Comparison of ENCODE assay signal across 23 cellular contexts in genomic region chr7:90752051-90752450, GRCh38.
"Had no signal": no experiment of that assay in that cellular context is flagged by ENCODE, and none has a peak within 500 bp of the region (broad histone marks: within the 10 kb centered on the region; RNA-seq: fewer than 3 reads in every experiment).

No MANE protein-coding gene starts in this region.

- DNase-seq: activated CD4-positive, alpha-beta T cell treated with anti-CD3 and anti-CD28 coated beads, Interleukin-2, amount 50 U/mL, for 1 hour; activated CD8-positive, alpha-beta memory T cell treated with anti-CD3 and anti-CD28 coated beads for 24 hours; activated gamma-delta T cell treated with Interleukin-2 at 50 U/mL for 16 hours; adrenal gland; effector CD8-positive, alpha-beta T cell; heart left ventricle; kidney; left lung; pancreas; stimulated activated CD4-positive, alpha-beta T cell treated with anti-CD3 and anti-CD28 coated beads, Interleukin-4, amount 100 ng/mL, for 1 hour; upper lobe of left lung had no signal

- H3K36me3 Mint-ChIP-seq: natural killer cell treated with Interleukin-12 subunit alpha and Interleukin-12 subunit beta and Interleukin-15 and Interleukin-18, amount 100 ng/mL, for 72 hours; stimulated activated effector memory CD8-positive, alpha-beta T cell treated with anti-CD3 and anti-CD28 coated beads, Interleukin-12 subunit alpha, Interleukin-12 subunit beta, amount 100 ng/mL, for 72 hours had no signal

- H3K27me3 Mint-ChIP-seq: natural killer cell treated with Interleukin-12 subunit alpha and Interleukin-12 subunit beta and Interleukin-15 and Interleukin-18, amount 100 ng/mL, for 72 hours had no signal

- FAIRE-seq: kidney, pancreas had no signal

- H3K9me3 ChIP-seq: adrenal gland, gastroesophageal sphincter, heart left ventricle, left lung, neutrophil, pancreas, thoracic aorta, upper lobe of left lung had no signal

- H3K4me1 Mint-ChIP-seq: mesothelial cell of epicardium; stimulated activated effector memory CD8-positive, alpha-beta T cell treated with anti-CD3 and anti-CD28 coated beads, Interleukin-12 subunit alpha, Interleukin-12 subunit beta, amount 100 ng/mL, for 72 hours had no signal

- H3K4me3 ChIP-seq: adrenal gland, gastroesophageal sphincter, heart left ventricle, left lung, pancreas, smooth muscle cell, thoracic aorta, upper lobe of left lung had no signal

- H3K27me3 ChIP-seq: adrenal gland, gastroesophageal sphincter, heart left ventricle, left lung, neutrophil, pancreas, upper lobe of left lung had no signal

- H3K4me1 ChIP-seq: adrenal gland, gastroesophageal sphincter had no signal

- H3K27ac Mint-ChIP-seq: activated naive CD4-positive, alpha-beta T cell treated with anti-CD3 and anti-CD28 coated beads, Interleukin-2, amount 50 U/mL, for 72 hours; activated T-helper 1 cell treated with anti-CD3 and anti-CD28 coated beads, Interleukin-12 subunit alpha, Interleukin-12 subunit beta, Interleukin-2, Interleukin-4 antibody, amounts not matched to agents 30 ng/mL and 10 ng/mL and 1 ng/mL, durations not matched to agents 14 hours and 24 hours and 36 hours; mesothelial cell of epicardium; natural killer cell treated with Interleukin-12 subunit alpha and Interleukin-12 subunit beta and Interleukin-15 and Interleukin-18, amount 100 ng/mL, for 72 hours; stimulated activated effector memory CD8-positive, alpha-beta T cell treated with anti-CD3 and anti-CD28 coated beads, Interleukin-12 subunit alpha, Interleukin-12 subunit beta, amount 100 ng/mL, for 72 hours had no signal

- H3K9me3 Mint-ChIP-seq: activated naive CD4-positive, alpha-beta T cell treated with anti-CD3 and anti-CD28 coated beads, Interleukin-2, amount 50 U/mL, for 72 hours; activated T-helper 1 cell treated with anti-CD3 and anti-CD28 coated beads, Interleukin-12 subunit alpha, Interleukin-12 subunit beta, Interleukin-2, Interleukin-4 antibody, amounts not matched to agents 30 ng/mL and 10 ng/mL and 1 ng/mL, durations not matched to agents 14 hours and 24 hours and 36 hours had no signal

- H3K36me3 ChIP-seq: adrenal gland, left lung, pancreas, thoracic aorta, upper lobe of left lung had no signal

- H3K4me3 Mint-ChIP-seq: activated T-helper 1 cell treated with anti-CD3 and anti-CD28 coated beads, Interleukin-12 subunit alpha, Interleukin-12 subunit beta, Interleukin-2, Interleukin-4 antibody, amounts not matched to agents 30 ng/mL and 10 ng/mL and 1 ng/mL, durations not matched to agents 14 hours and 24 hours and 36 hours; mesothelial cell of epicardium; natural killer cell treated with Interleukin-12 subunit alpha and Interleukin-12 subunit beta and Interleukin-15 and Interleukin-18, amount 100 ng/mL, for 72 hours; stimulated activated effector memory CD8-positive, alpha-beta T cell treated with anti-CD3 and anti-CD28 coated beads, Interleukin-12 subunit alpha, Interleukin-12 subunit beta, amount 100 ng/mL, for 72 hours had no signal

- ATAC-seq: activated CD4-positive, CD25-positive, alpha-beta regulatory T cell treated with anti-CD3 and anti-CD28 coated beads, Interleukin-2, amount 50 U/mL, for 24 hours; activated naive CD4-positive, alpha-beta T cell treated with anti-CD3 and anti-CD28 coated beads, Interleukin-2, amount 50 U/mL, for 72 hours; esophagus mucosa; gastroesophageal sphincter; heart left ventricle; left lung; natural killer cell treated with Interleukin-12 subunit alpha and Interleukin-12 subunit beta and Interleukin-15 and Interleukin-18, amount 100 ng/mL, for 72 hours; pancreas; sciatic nerve; stimulated activated effector memory CD8-positive, alpha-beta T cell treated with anti-CD3 and anti-CD28 coated beads, Interleukin-12 subunit alpha, Interleukin-12 subunit beta, amount 100 ng/mL, for 72 hours had no signal
